Comparison of ENCODE assay signal across 13 cellular contexts in the genomic region with DNA sequence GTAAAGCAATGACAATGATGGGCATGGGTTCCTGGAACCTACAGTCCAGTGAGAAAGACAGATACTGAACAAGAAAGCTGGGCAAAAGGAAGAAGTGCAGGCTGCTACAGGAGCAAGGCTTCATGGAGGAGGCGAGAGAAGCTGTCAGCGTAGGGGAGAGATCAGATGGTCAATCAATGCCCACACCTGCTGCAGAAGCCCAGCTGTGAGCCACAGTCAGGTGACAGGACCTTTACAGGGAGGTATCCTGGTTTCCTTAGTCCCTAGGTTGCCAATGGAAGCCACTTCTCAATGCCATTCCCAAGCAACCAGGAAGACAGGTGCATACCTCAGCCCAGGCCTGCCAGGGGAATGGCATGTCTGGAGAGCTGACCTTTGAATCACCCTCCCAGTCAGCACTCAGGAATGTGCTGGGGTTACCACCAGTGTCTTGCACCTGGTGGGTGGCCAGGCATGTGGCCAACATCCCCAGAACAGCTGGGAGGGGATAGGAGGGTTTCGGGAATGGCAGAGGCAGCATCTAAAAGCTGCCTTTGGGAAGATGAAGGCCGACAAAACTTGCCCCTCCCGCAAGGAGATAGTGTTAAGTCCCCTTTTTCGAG.
DNase-seq lines count a peak whose midpoint lies in the region; ATAC-seq, FAIRE-seq and TF ChIP-seq lines count a peak whose summit lies in the region.
"Had no signal": no experiment of that assay in that cellular context is flagged by ENCODE, and none has a peak within 500 bp of the region (broad histone marks: within the 10 kb centered on the region; RNA-seq: fewer than 3 reads in every experiment).

No MANE protein-coding gene starts in this region.

- no peaks in the 10 kb centered on the region for H3K27me3 Mint-ChIP-seq in Caco-2 (ENCODE audit: insufficient read depth, unreplicated experiment)
- no peaks in the 10 kb centered on the region for H3K27me3 Mint-ChIP-seq in mesothelial cell of epicardium (ENCODE audit: low read depth)
- H3K27me3 Mint-ChIP-seq: activated T-helper 17 cell treated with anti-CD3 and anti-CD28 coated beads, Interleukin-2, amount 50 U/mL, for 72 hours had no signal

- DNase-seq in Caco-2 (peak; percentile 66 to 84), bronchial epithelial cell (ENCODE audit: low read depth) (peak; percentile 64), mesothelial cell of epicardium (ENCODE audit: low spot score in 2 of 2, unreplicated experiment in 2 of 2) (peak in 1 of 2 experiments; percentile 46), AG20443 (ENCODE audit: low spot score) (no peak), HEK293T (ENCODE audit: extremely low spot score) (no peak)
- no peak for DNase-seq in activated CD4-positive, CD25-positive, alpha-beta regulatory T cell (lab: John Stamatoyannopoulos, UW)
- DNase-seq: NCI-H774, T1000 had no signal

- no peak overlapping the region for H3K4me3 Mint-ChIP-seq in Caco-2 (ENCODE audit: unreplicated experiment)
- no peak overlapping the region for H3K4me3 Mint-ChIP-seq in mesothelial cell of epicardium
- H3K4me3 Mint-ChIP-seq: activated T-helper 17 cell treated with anti-CD3 and anti-CD28 coated beads, Interleukin-2, amount 50 U/mL, for 72 hours had no signal

- H3K4me3 ChIP-seq in Caco-2 (ENCODE audit: low read depth, low read length) (no peak overlapping the region), bronchial epithelial cell (ENCODE audit: low read depth, low read length) (no peak overlapping the region)
- H3K4me3 ChIP-seq: BLaER1 had no signal

- ATAC-seq in GM21825 (IDR thresholded peaks at IDR 0.05; ENCODE audit: unreplicated experiment), result no peak
- ATAC-seq: activated T-helper 17 cell treated with anti-CD3 and anti-CD28 coated beads, Interleukin-2, amount 50 U/mL, for 72 hours had no signal

- BruUV-seq in Caco-2 (replicated peaks; lab: Mats Ljungman, UMichigan), result no TSS peak

- H3K4me1 Mint-ChIP-seq in Caco-2 (ENCODE audit: low read depth, unreplicated experiment), result peaks cover 18% of the 10 kb centered on the region
- peaks cover 41% of the 10 kb centered on the region for H3K4me1 Mint-ChIP-seq in mesothelial cell of epicardium
- H3K4me1 Mint-ChIP-seq: activated T-helper 17 cell treated with anti-CD3 and anti-CD28 coated beads, Interleukin-2, amount 50 U/mL, for 72 hours had no signal

- no peaks in the 10 kb centered on the region for H3K36me3 ChIP-seq in Caco-2 (ENCODE audit: control insufficient read depth, insufficient read depth, low read length)
- H3K36me3 ChIP-seq in bronchial epithelial cell (ENCODE audit: control insufficient read depth, insufficient read depth, low read length), result no peaks in the 10 kb centered on the region

- intact Hi-C loops in Caco-2 (cut with micrococcal nuclease; ENCODE audit: unreplicated experiment), result no loop called here

- peak; percentile 96 for TF ChIP-seq EP300 in Ishikawa (IDR thresholded peaks at IDR 0.05; ENCODE audit: borderline replicate concordance)

- POLR2A ChIA-PET in Caco-2 (lab: Charles Lee), result no interaction called here
- POLR2A ChIA-PET in HEK293T (lab: Yijun Ruan, JAX), result no interaction called here

- H3K4me1 ChIP-seq in Caco-2, result peaks cover 48% of the 10 kb centered on the region
- H3K4me1 ChIP-seq: parathyroid adenoma had no signal

- no peak for TF ChIP-seq CTCF in Caco-2 (IDR thresholded peaks at IDR 0.05; ENCODE audit: insufficient read depth in 1 of 2, low read depth in 1 of 2, low read length in 1 of 2, severe bottlenecking in 1 of 2, unreplicated experiment in 1 of 2)
- TF ChIP-seq CTCF in bronchial epithelial cell (IDR thresholded peaks at IDR 0.05; ENCODE audit: insufficient read depth, low read length, severe bottlenecking), result no peak
- no peak for TF ChIP-seq CTCF in mesothelial cell of epicardium (IDR thresholded peaks at IDR 0.05; ENCODE audit: unreplicated experiment)

- H3K36me3 Mint-ChIP-seq in Caco-2 (ENCODE audit: insufficient read depth, unreplicated experiment), result peaks cover 6% of the 10 kb centered on the region
- peaks cover 13% of the 10 kb centered on the region for H3K36me3 Mint-ChIP-seq in mesothelial cell of epicardium

- 0 out of 2 replicates have a peak, but pooled peaks have one; percentile 0 for TF ChIP-seq RAD21 in Ishikawa (IDR thresholded peaks at IDR 0.05; ENCODE audit: low read depth)

- H3K9me3 ChIP-seq in Caco-2, result no peaks in the 10 kb centered on the region
- H3K9me3 ChIP-seq: BLaER1 had no signal

- H3K27me3 ChIP-seq in Caco-2 (replicated peaks; ENCODE audit: control insufficient read depth, insufficient read depth, low read length) (no peaks in the 10 kb centered on the region), bronchial epithelial cell (ENCODE audit: control insufficient read depth, insufficient read depth, low read length) (no peaks in the 10 kb centered on the region)
- H3K27me3 ChIP-seq: BLaER1 had no signal

- peak; percentile 52 for FAIRE-seq in bronchial epithelial cell (lab: Jason Lieb, UNC)

- H3K9me3 Mint-ChIP-seq in Caco-2 (ENCODE audit: unreplicated experiment), result no peaks in the 10 kb centered on the region
- no peaks in the 10 kb centered on the region for H3K9me3 Mint-ChIP-seq in mesothelial cell of epicardium
- H3K9me3 Mint-ChIP-seq: activated T-helper 17 cell treated with anti-CD3 and anti-CD28 coated beads, Interleukin-2, amount 50 U/mL, for 72 hours had no signal

- H3K27ac Mint-ChIP-seq in Caco-2 (ENCODE audit: unreplicated experiment) (peak overlapping the region; percentile 40), mesothelial cell of epicardium (peak overlapping the region; percentile 68)
- H3K27ac Mint-ChIP-seq: activated T-helper 17 cell treated with anti-CD3 and anti-CD28 coated beads, Interleukin-2, amount 50 U/mL, for 72 hours had no signal

- CTCF ChIA-PET in Caco-2 (lab: Charles Lee), result no interaction called here
- CTCF ChIA-PET in HEK293T (lab: Yijun Ruan, JAX), result no interaction called here

TF ChIP-seq in Ishikawa, 13 proteins besides CTCF, POLR2A, EP300 and RAD21 (continues in another document):
- peak; percentile 98 for TF ChIP-seq TCF12 (IDR thresholded peaks at IDR 0.05; ENCODE audit: low read depth)
- TF ChIP-seq TEAD4 (IDR thresholded peaks at IDR 0.05), result peak; percentile 98
- no peak for TF ChIP-seq CREB1 (IDR thresholded peaks at IDR 0.05; ENCODE audit: low read depth)
- TF ChIP-seq YY1 (IDR thresholded peaks at IDR 0.05; ENCODE audit: low read depth), result 0 out of 2 replicates have a peak, but pooled peaks have one; percentile 20
- peak; percentile 97 for TF ChIP-seq NFIC (IDR thresholded peaks at IDR 0.05)
- peak; percentile 75; the same call in 1 of the 2 replicates for TF ChIP-seq FOXM1 (IDR thresholded peaks at IDR 0.05; ENCODE audit: borderline replicate concordance, low read depth)
- peak; percentile 28; the same call in 1 of the 2 replicates for TF ChIP-seq CEBPB (IDR thresholded peaks at IDR 0.05)
- TF ChIP-seq, protein P1, sequence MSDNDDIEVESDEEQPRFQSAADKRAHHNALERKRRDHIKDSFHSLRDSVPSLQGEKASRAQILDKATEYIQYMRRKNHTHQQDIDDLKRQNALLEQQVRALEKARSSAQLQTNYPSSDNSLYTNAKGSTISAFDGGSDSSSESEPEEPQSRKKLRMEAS (IDR thresholded peaks at IDR 0.05), result peak; percentile 56

TF ChIP-seq in HEK293T, 16 proteins besides CTCF, POLR2A, EP300 and RAD21:
- TF ChIP-seq FOXA1 (IDR thresholded peaks at IDR 0.05) (no peak), L3MBTL2 (conservative IDR thresholded peaks at IDR 0.05) (no peak), HDGF (IDR thresholded peaks at IDR 0.05; ENCODE audit: borderline replicate concordance) (no peak), ZNF384 (IDR thresholded peaks at IDR 0.05) (no peak), NFRKB (IDR thresholded peaks at IDR 0.05) (no peak), FOXK2 (IDR thresholded peaks at IDR 0.05) (no peak), ELF4 (IDR thresholded peaks at IDR 0.05) (no peak), TARDBP (IDR thresholded peaks at IDR 0.05) (no peak), SUZ12 (IDR thresholded peaks at IDR 0.05) (no peak), LEF1 (IDR thresholded peaks at IDR 0.05; ENCODE audit: borderline replicate concordance) (no peak), BHLHE40 (IDR thresholded peaks at IDR 0.05; ENCODE audit: borderline replicate concordance) (no peak), FOXM1 (IDR thresholded peaks at IDR 0.05; ENCODE audit: borderline replicate concordance) (no peak)

Comparison
In these comparisons a context has a peak if more than half of its experiments do, and no peak if none do; other contexts are left out.
1. DNase-seq: peak in Caco-2 (2 of 2) and bronchial epithelial cell (single experiment); none in AG20443 (single experiment), HEK293T (single experiment) and activated CD4-positive, CD25-positive, alpha-beta regulatory T cell (0 of 4).